Comparison of ENCODE assay signal across 13 cellular contexts in genomic region chr14:91817566-91818325, GRCh38.
DNase-seq lines count a peak whose midpoint lies in the region; ATAC-seq and FAIRE-seq lines count a peak whose summit lies in the region.
"Had no signal": no experiment of that assay in that cellular context is flagged by ENCODE, and none has a peak within 500 bp of the region (broad histone marks: within the 10 kb centered on the region; RNA-seq: fewer than 3 reads in every experiment).

No MANE protein-coding gene starts in this region.

- H3K9me3 ChIP-seq in iPS-18a (ENCODE audit: control insufficient read depth, low read depth, low read length), result peaks cover 7% of the 10 kb centered on the region

- peak overlapping the region; percentile 43 for H3K9ac ChIP-seq in iPS-18a (ENCODE audit: low read length)

- H3K4me3 ChIP-seq in iPS-18a (ENCODE audit: low read length), result peak overlapping the region; percentile 26
- H3K4me3 ChIP-seq: coronary artery, sigmoid colon had no signal

- ATAC-seq in GM21381 (IDR thresholded peaks at IDR 0.05; ENCODE audit: unreplicated experiment), result peak; percentile 83
- ATAC-seq in HG03196 (IDR thresholded peaks at IDR 0.05; ENCODE audit: unreplicated experiment), result peak; percentile 79

- H3K27me3 ChIP-seq in iPS-18a (ENCODE audit: control insufficient read depth, insufficient read depth, low read length), result no peaks in the 10 kb centered on the region
- H3K27me3 ChIP-seq: sigmoid colon had no signal

- FAIRE-seq in GM18507 (lab: Jason Lieb, UNC), result peak; percentile 82

- peaks cover 14% of the 10 kb centered on the region for H3K4me1 ChIP-seq in iPS-18a (ENCODE audit: control insufficient read depth, low read depth, low read length)
- H3K4me1 ChIP-seq: sigmoid colon had no signal

- DNase-seq in GM18507 (ENCODE audit: extremely low spot score, insufficient read length, low read depth) (no peak), cortex of kidney (lab: John Stamatoyannopoulos, UW) (no peak), NCI-H1930 (lab: John Stamatoyannopoulos, UW) (no peak), Kasumi-1 (lab: John Stamatoyannopoulos, UW) (no peak), glomerular visceral epithelial cell (ENCODE audit: extremely low spot score) (no peak)
- DNase-seq: DND-41, midbrain, NCI-H345, sigmoid colon had no signal

- H3K36me3 ChIP-seq in iPS-18a (ENCODE audit: control insufficient read depth, low read depth, low read length), result no peaks in the 10 kb centered on the region
- H3K36me3 ChIP-seq: sigmoid colon had no signal

- peak overlapping the region; percentile 27 for H3K27ac ChIP-seq in iPS-18a (ENCODE audit: low read length)
- H3K27ac ChIP-seq: coronary artery, sigmoid colon had no signal
